ENCODE assay signal across 34 cellular contexts in genomic region chr5:16974981-16975380, GRCh38. TPM values are rescaled to one million over a fixed set of nuclear protein-coding genes. Genes with fewer than 3 reads are reported as not detected.
"Had no signal": no experiment of that assay in that cellular context is flagged by ENCODE, and none has a peak within 500 bp of the region (broad histone marks: within the 10 kb centered on the region; RNA-seq: fewer than 3 reads in every experiment).

No MANE protein-coding gene starts in this region.

- H3K27me3 ChIP-seq: body of pancreas, brain microvascular endothelial cell, breast epithelium had no signal

- H3K27ac Mint-ChIP-seq: activated B cell treated with CpG ODN at 0.5 μM for 24 hours; activated CD4-positive, alpha-beta memory T cell treated with anti-CD3 and anti-CD28 coated beads for 36 hours; activated CD4-positive, alpha-beta T cell treated with anti-CD3 and anti-CD28 coated beads, Interleukin-2, amount 10 ng/mL, durations not matched to agents 24 days and 14 days; activated CD8-positive, alpha-beta memory T cell treated with anti-CD3 and anti-CD28 coated beads, Interleukin-2, amount 10 ng/mL, durations not matched to agents 7 days and 5 days; activated CD8-positive, alpha-beta T cell treated with anti-CD3 and anti-CD28 coated beads for 36 hours; activated naive CD4-positive, alpha-beta T cell treated with anti-CD3 and anti-CD28 coated beads, Interleukin-2, amount 10 ng/mL, durations not matched to agents 7 days and 5 days; activated naive CD4-positive, alpha-beta T cell treated with anti-CD3 and anti-CD28 coated beads, Interleukin-2, amount 50 U/mL, for 24 hours; activated naive CD8-positive, alpha-beta T cell; activated naive CD8-positive, alpha-beta T cell treated with anti-CD3 and anti-CD28 coated beads, Interleukin-2, amount 10 ng/mL, durations not matched to agents 7 days and 5 days; activated naive CD8-positive, alpha-beta T cell treated with anti-CD3 and anti-CD28 coated beads, Interleukin-2, amount 50 U/mL, for 24 hours; activated T-cell treated with anti-CD3 and anti-CD28 coated beads, Interleukin-2, amount 50 U/mL, for 72 hours; activated T-helper 1 cell treated with anti-CD3 and anti-CD28 coated beads, Interleukin-12 subunit alpha, Interleukin-12 subunit beta, Interleukin-2, Interleukin-4 antibody, amounts not matched to agents 30 ng/mL and 10 ng/mL and 1 ng/mL, durations not matched to agents 14 hours and 24 hours and 36 hours; activated T-helper 17 cell treated with anti-CD3 and anti-CD28 coated beads, Interleukin-2, amount 50 U/mL, for 72 hours; T-cell; T-helper 2 cell treated with Interferon-gamma antibody and Interleukin-4, amounts not matched to agents 5 μg/mL and 100 μg/mL, for 36 hours had no signal

- H3K27me3 Mint-ChIP-seq: activated CD4-positive, alpha-beta memory T cell treated with anti-CD3 and anti-CD28 coated beads for 36 hours; activated CD4-positive, alpha-beta T cell treated with anti-CD3 and anti-CD28 coated beads, Interleukin-2, amount 10 ng/mL, durations not matched to agents 24 days and 14 days; activated CD8-positive, alpha-beta memory T cell treated with anti-CD3 and anti-CD28 coated beads, Interleukin-2, amount 10 ng/mL, durations not matched to agents 7 days and 5 days; activated CD8-positive, alpha-beta T cell treated with anti-CD3 and anti-CD28 coated beads for 36 hours; activated naive CD4-positive, alpha-beta T cell treated with anti-CD3 and anti-CD28 coated beads, Interleukin-2, amount 10 ng/mL, durations not matched to agents 7 days and 5 days; activated naive CD8-positive, alpha-beta T cell; activated naive CD8-positive, alpha-beta T cell treated with anti-CD3 and anti-CD28 coated beads, Interleukin-2, amount 10 ng/mL, durations not matched to agents 7 days and 5 days; activated naive CD8-positive, alpha-beta T cell treated with anti-CD3 and anti-CD28 coated beads, Interleukin-2, amount 50 U/mL, for 24 hours; activated T-helper 17 cell treated with anti-CD3 and anti-CD28 coated beads, Interleukin-2, amount 50 U/mL, for 72 hours had no signal

- H3K4me3 Mint-ChIP-seq: activated B cell treated with CpG ODN at 0.5 μM for 24 hours; activated CD4-positive, alpha-beta memory T cell treated with anti-CD3 and anti-CD28 coated beads for 36 hours; activated CD4-positive, alpha-beta T cell treated with anti-CD3 and anti-CD28 coated beads, Interleukin-2, amount 10 ng/mL, durations not matched to agents 24 days and 14 days; activated CD8-positive, alpha-beta memory T cell treated with anti-CD3 and anti-CD28 coated beads, Interleukin-2, amount 10 ng/mL, durations not matched to agents 7 days and 5 days; activated CD8-positive, alpha-beta T cell treated with anti-CD3 and anti-CD28 coated beads for 36 hours; activated naive CD4-positive, alpha-beta T cell treated with anti-CD3 and anti-CD28 coated beads, Interleukin-2, amount 10 ng/mL, durations not matched to agents 7 days and 5 days; activated naive CD4-positive, alpha-beta T cell treated with anti-CD3 and anti-CD28 coated beads, Interleukin-2, amount 50 U/mL, for 24 hours; activated naive CD8-positive, alpha-beta T cell; activated naive CD8-positive, alpha-beta T cell treated with anti-CD3 and anti-CD28 coated beads, Interleukin-2, amount 10 ng/mL, durations not matched to agents 7 days and 5 days; activated naive CD8-positive, alpha-beta T cell treated with anti-CD3 and anti-CD28 coated beads, Interleukin-2, amount 50 U/mL, for 24 hours; activated T-cell treated with anti-CD3 and anti-CD28 coated beads, Interleukin-2, amount 50 U/mL, for 4 hours; activated T-cell treated with anti-CD3 and anti-CD28 coated beads, Interleukin-2, amount 50 U/mL, for 72 hours; activated T-helper 1 cell treated with anti-CD3 and anti-CD28 coated beads, Interleukin-12 subunit alpha, Interleukin-12 subunit beta, Interleukin-2, Interleukin-4 antibody, amounts not matched to agents 30 ng/mL and 10 ng/mL and 1 ng/mL, durations not matched to agents 14 hours and 24 hours and 36 hours; activated T-helper 17 cell treated with anti-CD3 and anti-CD28 coated beads, Interleukin-2, amount 50 U/mL, for 72 hours; T-cell; T-helper 2 cell treated with Interferon-gamma antibody and Interleukin-4, amounts not matched to agents 5 μg/mL and 100 μg/mL, for 36 hours had no signal

- DNase-seq: activated B cell treated with CpG ODN at 0.5 μM for 24 hours; activated CD4-positive, alpha-beta memory T cell treated with anti-CD3 and anti-CD28 coated beads for 36 hours; activated CD4-positive, alpha-beta T cell treated with anti-CD3 and anti-CD28 coated beads for 4 hours; activated CD4-positive, alpha-beta T cell treated with anti-CD3 and anti-CD28 coated beads, Interleukin-2, amount 10 ng/mL, durations not matched to agents 24 days and 14 days; activated CD4-positive, alpha-beta T cell treated with anti-CD3 and anti-CD28 coated beads, Interleukin-2, amount 50 U/mL, for 1 hour; activated CD4-positive, alpha-beta T cell treated with anti-CD3 and anti-CD28 coated beads, Interleukin-2, amount 50 U/mL, for 4 hours; activated CD4-positive, CD25-positive, alpha-beta regulatory T cell treated with anti-CD3 and anti-CD28 coated beads, Interleukin-2, amount 50 U/mL, for 72 hours; activated CD8-positive, alpha-beta memory T cell treated with anti-CD3 and anti-CD28 coated beads, Interleukin-2, amount 10 ng/mL, durations not matched to agents 7 days and 5 days; activated CD8-positive, alpha-beta memory T cell treated with anti-CD3 and anti-CD28 coated beads, Interleukin-2, amount 50 U/mL, for 48 hours; activated CD8-positive, alpha-beta T cell treated with anti-CD3 and anti-CD28 coated beads for 36 hours; activated effector memory CD4-positive, alpha-beta T cell treated with anti-CD3 and anti-CD28 coated beads, Interleukin-2, amount 50 U/mL, for 16 hours; activated gamma-delta T cell treated with Interleukin-2 at 50 U/mL for 16 hours; activated naive CD4-positive, alpha-beta T cell treated with anti-CD3 and anti-CD28 coated beads, Interleukin-2, amount 10 ng/mL, durations not matched to agents 7 days and 5 days; activated naive CD4-positive, alpha-beta T cell treated with Interleukin-2 at 50 U/mL for 16 hours; activated naive CD8-positive, alpha-beta T cell treated with anti-CD3 and anti-CD28 coated beads, Interleukin-2, amount 10 ng/mL, durations not matched to agents 7 days and 5 days; activated naive CD8-positive, alpha-beta T cell treated with anti-CD3 and anti-CD28 coated beads, Interleukin-2, amount 50 U/mL, for 24 hours; activated T-cell treated with anti-CD3 and anti-CD28 coated beads, Interleukin-2, amount 50 U/mL, for 1 hour; activated T-cell treated with anti-CD3 and anti-CD28 coated beads, Interleukin-2, amount 50 U/mL, for 4 hours; activated T-cell treated with anti-CD3 and anti-CD28 coated beads, Interleukin-2, amount 50 U/mL, for 72 hours; aorta; body of pancreas; brain microvascular endothelial cell; central memory CD4-positive, alpha-beta T cell; T-cell; T-helper 2 cell; T-helper 9 cell had no signal

- H3K4me3 ChIP-seq: body of pancreas, breast epithelium had no signal

- H3K9me3 ChIP-seq: body of pancreas, breast epithelium had no signal

- ATAC-seq: activated CD8-positive, alpha-beta memory T cell treated with anti-CD3 and anti-CD28 coated beads, Interleukin-2, amount 10 ng/mL, durations not matched to agents 7 days and 5 days; activated CD8-positive, alpha-beta T cell treated with anti-CD3 and anti-CD28 coated beads for 36 hours; activated naive CD8-positive, alpha-beta T cell treated with anti-CD3 and anti-CD28 coated beads, Interleukin-2, amount 50 U/mL, for 24 hours; activated T-cell treated with anti-CD3 and anti-CD28 coated beads, Interleukin-2, amount 50 U/mL, for 4 hours; activated T-cell treated with anti-CD3 and anti-CD28 coated beads, Interleukin-2, amount 50 U/mL, for 72 hours; activated T-helper 17 cell treated with anti-CD3 and anti-CD28 coated beads, Interleukin-2, amount 50 U/mL, for 72 hours; body of pancreas; T-cell had no signal

- H3K4me1 Mint-ChIP-seq: activated B cell treated with CpG ODN at 0.5 μM for 24 hours; activated CD4-positive, alpha-beta T cell treated with anti-CD3 and anti-CD28 coated beads, Interleukin-2, amount 10 ng/mL, durations not matched to agents 24 days and 14 days; activated CD8-positive, alpha-beta memory T cell treated with anti-CD3 and anti-CD28 coated beads, Interleukin-2, amount 10 ng/mL, durations not matched to agents 7 days and 5 days; activated naive CD4-positive, alpha-beta T cell treated with anti-CD3 and anti-CD28 coated beads, Interleukin-2, amount 10 ng/mL, durations not matched to agents 7 days and 5 days; activated naive CD4-positive, alpha-beta T cell treated with anti-CD3 and anti-CD28 coated beads, Interleukin-2, amount 50 U/mL, for 24 hours; activated naive CD8-positive, alpha-beta T cell treated with anti-CD3 and anti-CD28 coated beads, Interleukin-2, amount 10 ng/mL, durations not matched to agents 7 days and 5 days; activated naive CD8-positive, alpha-beta T cell treated with anti-CD3 and anti-CD28 coated beads, Interleukin-2, amount 50 U/mL, for 24 hours; T-cell had no signal

- H3K27ac ChIP-seq: body of pancreas, brain microvascular endothelial cell, breast epithelium, VCaP had no signal

- H3K4me1 ChIP-seq: body of pancreas, breast epithelium had no signal

- H3K36me3 ChIP-seq: brain microvascular endothelial cell, breast epithelium had no signal

- H3K36me3 Mint-ChIP-seq: activated CD4-positive, alpha-beta memory T cell treated with anti-CD3 and anti-CD28 coated beads for 36 hours; activated CD8-positive, alpha-beta memory T cell treated with anti-CD3 and anti-CD28 coated beads, Interleukin-2, amount 10 ng/mL, durations not matched to agents 7 days and 5 days; activated naive CD4-positive, alpha-beta T cell treated with anti-CD3 and anti-CD28 coated beads, Interleukin-2, amount 10 ng/mL, durations not matched to agents 7 days and 5 days; activated naive CD4-positive, alpha-beta T cell treated with anti-CD3 and anti-CD28 coated beads, Interleukin-2, amount 50 U/mL, for 24 hours; activated naive CD8-positive, alpha-beta T cell; activated naive CD8-positive, alpha-beta T cell treated with anti-CD3 and anti-CD28 coated beads, Interleukin-2, amount 10 ng/mL, durations not matched to agents 7 days and 5 days; T-cell had no signal

RNA-seq across cellular contexts. Expression of gene MYO10, which starts 38.9 kb away (rescaled TPM):
- total RNA-seq: activated CD8-positive, alpha-beta memory T cell treated with anti-CD3 and anti-CD28 coated beads, Interleukin-2, amount 10 ng/mL, durations not matched to agents 7 days and 5 days; activated naive CD8-positive, alpha-beta T cell treated with anti-CD3 and anti-CD28 coated beads, Interleukin-2, amount 10 ng/mL, durations not matched to agents 7 days and 5 days; T-helper 1 cell treated with Interleukin-12 subunit alpha and Interleukin-12 subunit beta and Interleukin-4 antibody, amounts not matched to agents 30 ng/mL and 1 ng/mL, for 36 hours had no signal
